In the genomic region with DNA sequence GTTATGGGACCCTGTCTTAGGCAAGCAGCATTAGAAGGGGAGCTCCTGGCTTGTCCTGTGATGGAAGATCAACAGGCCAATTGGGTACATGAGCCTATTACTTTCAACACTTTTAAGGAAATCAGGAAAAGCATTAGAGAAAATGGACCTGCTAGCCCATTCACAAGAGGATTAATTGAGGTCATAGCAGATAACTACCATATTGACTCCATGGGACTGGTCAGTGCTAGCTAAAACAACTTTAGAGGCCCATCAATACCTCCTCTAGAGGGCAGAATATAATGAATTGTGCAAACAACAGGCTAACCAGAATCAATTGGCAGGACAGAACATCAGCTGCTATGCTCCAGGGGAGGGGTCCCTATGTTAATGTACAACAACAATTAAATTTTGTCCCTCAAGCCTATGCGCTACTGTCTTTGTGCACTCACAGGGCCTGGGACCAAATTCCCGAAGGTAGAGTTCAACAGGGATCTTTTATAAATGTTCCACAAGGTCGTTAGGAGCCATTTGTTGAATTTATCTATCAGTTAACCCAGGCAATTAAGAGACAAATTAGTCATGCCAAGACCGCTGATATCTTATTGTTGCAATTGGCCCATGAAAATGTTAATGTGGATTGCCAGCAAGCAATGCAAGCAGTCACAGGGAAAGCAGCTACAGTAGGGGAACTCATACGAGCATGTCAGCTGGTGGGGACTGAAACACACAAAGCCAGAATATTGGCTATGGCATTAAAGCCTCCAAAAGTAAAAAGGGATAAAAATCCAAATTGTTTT, we compare ENCODE assay signal across 14 cellular contexts.
DNase-seq lines count a peak whose midpoint lies in the region; ATAC-seq, FAIRE-seq and TF ChIP-seq lines count a peak whose summit lies in the region.
"Had no signal": no experiment of that assay in that cellular context is flagged by ENCODE, and none has a peak within 500 bp of the region (broad histone marks: within the 10 kb centered on the region; RNA-seq: fewer than 3 reads in every experiment).

No MANE protein-coding gene starts in this region.

- FAIRE-seq in HepG2 (lab: Jason Lieb, UNC), result no peak

- peak overlapping the region; percentile 46 for H3K27ac ChIP-seq in HepG2 (ENCODE audit: extremely low read length, insufficient read depth, low read length)
- no peak overlapping the region for H3K27ac ChIP-seq in right lobe of liver
- H3K27ac ChIP-seq in OCI-LY3 (ENCODE audit: low read length), result no peak overlapping the region
- H3K27ac ChIP-seq in duodenal mucosa (ENCODE audit: low read depth, low read length), result peak overlapping the region; percentile 68
- H3K27ac ChIP-seq: psoas muscle had no signal

- CTCF ChIA-PET in HepG2 (lab: Yijun Ruan, JAX; ENCODE audit: low intra/inter-chr PET ratio, low total read pairs), result no interaction called here

- H3K36me3 ChIP-seq in HepG2 (replicated peaks in 1 of 2; ENCODE audit: control insufficient read depth in 1 of 2, insufficient read depth in 2 of 2, low read length in 2 of 2) (no peaks in the 10 kb centered on the region), right lobe of liver (no peaks in the 10 kb centered on the region), OCI-LY3 (replicated peaks; ENCODE audit: low read depth, low read length) (no peaks in the 10 kb centered on the region), duodenal mucosa (ENCODE audit: control insufficient read depth in 1 of 2, insufficient read depth in 2 of 2, low read length in 2 of 2) (no peaks in the 10 kb centered on the region)

- no peaks in the 10 kb centered on the region for H3K27me3 ChIP-seq in HepG2 (ENCODE audit: control insufficient read depth in 1 of 2, insufficient read depth in 2 of 2, low read length in 2 of 2)
- no peaks in the 10 kb centered on the region for H3K27me3 ChIP-seq in right lobe of liver
- H3K27me3 ChIP-seq in OCI-LY3 (ENCODE audit: low read depth, low read length), result no peaks in the 10 kb centered on the region
- no peaks in the 10 kb centered on the region for H3K27me3 ChIP-seq in duodenal mucosa (ENCODE audit: control insufficient read depth in 1 of 2, insufficient read depth in 2 of 2, low read length in 2 of 2)

- H3K4me1 ChIP-seq in HepG2 (ENCODE audit: insufficient read depth, low read length) (peaks cover 69% of the 10 kb centered on the region), right lobe of liver (no peaks in the 10 kb centered on the region), OCI-LY3 (ENCODE audit: low read length) (no peaks in the 10 kb centered on the region), duodenal mucosa (ENCODE audit: control insufficient read depth in 1 of 2, insufficient read depth in 2 of 2, low read length in 2 of 2) (peaks cover 13 to 22% of the 10 kb centered on the region in 2 donors)
- H3K4me1 ChIP-seq: psoas muscle had no signal

- H3K9ac ChIP-seq in HepG2 (ENCODE audit: insufficient read depth, low read depth, low read length) (no peak overlapping the region), OCI-LY3 (ENCODE audit: low read length) (no peak overlapping the region), duodenal mucosa (ENCODE audit: low read depth in 1 of 2, low read length in 2 of 2) (peak overlapping the region; percentile 45 to 62)

- in situ Hi-C loops in HepG2 (cut with HindIII; ENCODE audit: extremely low pct_ligation_motif_present, low pct_unique_long_range_greater_than_20kb), result no loop called here

- ATAC-seq in HepG2, result peak; percentile 55
- ATAC-seq in right lobe of liver, result no peak
- ATAC-seq in GM18867 (IDR thresholded peaks at IDR 0.05; ENCODE audit: unreplicated experiment), result no peak
- ATAC-seq: psoas muscle had no signal

- intact Hi-C loops in HepG2 (cut with micrococcal nuclease; ENCODE audit: unreplicated experiment), result loop anchor here (5.0 kb wide), 1 partner anchor 64 kb away; no protein-coding TSS in a partner anchor
- intact Hi-C loops in right lobe of liver (cut with DNase I), result no loop called here
- intact Hi-C loops in posterior cingulate gyrus (cut with DNase I), result no loop called here
- intact Hi-C loops in lower leg skin (cut with DNase I; ENCODE audit: low total_unique reads), result no loop called here

- TF ChIP-seq EP300 in HepG2 (IDR thresholded peaks at IDR 0.05; ENCODE audit: low read depth in 2 of 2, low read length in 2 of 2), result no peak
- TF ChIP-seq EP300 in HepG2 (CRISPR knock-in tag; IDR thresholded peaks at IDR 0.05; ENCODE audit: borderline replicate concordance), result no peak

- 19% methylated on average over 5 of the region's 5 CpGs for WGBS in HepG2 (ENCODE audit: low lambda C conversion rate)
- WGBS in right lobe of liver (ENCODE audit: insufficient coverage, low coverage, low lambda C conversion rate, missing lambda C conversion rate), result 73% methylated on average over 4 of the region's 5 CpGs
- WGBS in lower leg skin, 2 donors, result 90% methylated on average over 5 of the region's 5 CpGs

- H3K4me3 ChIP-seq in HepG2 (replicated peaks in 1 of 3; ENCODE audit: insufficient read depth in 1 of 3, low read depth in 2 of 3, low read length in 3 of 3) (peak overlapping the region; percentile 26 to 54 (median 43); a peak in 4 of 6 replicates), right lobe of liver (no peak overlapping the region), OCI-LY3 (ENCODE audit: low read length) (no peak overlapping the region), duodenal mucosa (ENCODE audit: low read depth in 1 of 2, low read length in 2 of 2) (peak overlapping the region; percentile 64 to 72), lower leg skin (ENCODE audit: low read depth, poor library complexity, severe bottlenecking) (no peak overlapping the region)
- H3K4me3 ChIP-seq: lung, psoas muscle had no signal

- H3K4me2 ChIP-seq in HepG2 (ENCODE audit: low read depth, low read length) (peak overlapping the region; percentile 68), OCI-LY3 (ENCODE audit: low read length) (no peak overlapping the region)

- H3K9me3 ChIP-seq in HepG2 (ENCODE audit: low read length), result no peaks in the 10 kb centered on the region
- H3K9me3 ChIP-seq in right lobe of liver, result no peaks in the 10 kb centered on the region
- no peaks in the 10 kb centered on the region for H3K9me3 ChIP-seq in OCI-LY3 (ENCODE audit: insufficient read depth, low read length)
- H3K9me3 ChIP-seq in duodenal mucosa (ENCODE audit: control insufficient read depth in 1 of 2, low read length in 2 of 2), result no peaks in the 10 kb centered on the region
- H3K9me3 ChIP-seq: psoas muscle had no signal

- no TSS peak for BruUV-seq in HepG2 (replicated peaks; lab: Mats Ljungman, UMichigan)

- no peak for TF ChIP-seq RAD21 in HepG2 (CRISPR knock-in tag; IDR thresholded peaks at IDR 0.05)

- TF ChIP-seq CTCF in HepG2 (CRISPR knock-in tag; IDR thresholded peaks at IDR 0.05), result peak; percentile 59
- peak in 1 of 4 donors; percentile 4 for TF ChIP-seq CTCF in right lobe of liver (IDR thresholded peaks at IDR 0.05)
- TF ChIP-seq CTCF in OCI-LY3 (IDR thresholded peaks at IDR 0.05; ENCODE audit: low read depth, low read length), result peak; percentile 11; the same call in 1 of the 2 replicates
- no peak for TF ChIP-seq CTCF in lower leg skin (IDR thresholded peaks at IDR 0.05)

- H2AFZ ChIP-seq in HepG2 (ENCODE audit: low read length), result no peak overlapping the region
- no peak overlapping the region for H2AFZ ChIP-seq in OCI-LY3 (ENCODE audit: low read depth, low read length)

- DNase-seq in HepG2 (ENCODE audit: low spot score) (peak; percentile 47), right lobe of liver (no peak), posterior cingulate gyrus (no peak), lower leg skin (ENCODE audit: low spot score in 2 of 2) (no peak)
- DNase-seq in activated effector memory CD4-positive, alpha-beta T cell treated with anti-CD3 and anti-CD28 coated beads, Interleukin-2, amount 50 U/mL, for 16 hours, result no peak
- DNase-seq: activated CD4-positive, alpha-beta T cell treated with anti-CD3 and anti-CD28 coated beads, Interleukin-2, amount 50 U/mL, for 4 hours; activated naive CD4-positive, alpha-beta T cell; glutamatergic neuron; KG1; psoas muscle had no signal

- H3K79me2 ChIP-seq in HepG2 (ENCODE audit: insufficient read depth, low read length) (no peaks in the 10 kb centered on the region), OCI-LY3 (ENCODE audit: low read length) (no peaks in the 10 kb centered on the region)

- H4K20me1 ChIP-seq in HepG2 (ENCODE audit: insufficient read depth, low read length) (no peaks in the 10 kb centered on the region), OCI-LY3 (ENCODE audit: insufficient read depth, low read length) (no peaks in the 10 kb centered on the region)

- POLR2A ChIA-PET in HepG2 (lab: Yijun Ruan, JAX), result interaction anchor here (1.0 to 4.8 kb wide), 9 partner anchors 8 to 59 kb away, joined by 3 to 22 read pairs (median 4); a partner anchor contains a TSS

- TF ChIP-seq POLR2A in HepG2 (IDR thresholded peaks at IDR 0.05; ENCODE audit: insufficient read depth in 1 of 2, low read depth in 2 of 2, low read length in 2 of 2), result no peak
- no peak for TF ChIP-seq POLR2A in right lobe of liver (IDR thresholded peaks at IDR 0.05)
- TF ChIP-seq POLR2A in lower leg skin (IDR thresholded peaks at IDR 0.05), result no peak

TF ChIP-seq in HepG2, 621 proteins besides CTCF, POLR2A, EP300 and RAD21 (continues in another document):
- no peak for TF ChIP-seq ZNF557 (CRISPR knock-in tag; IDR thresholded peaks at IDR 0.05)
- no peak for TF ChIP-seq CEBPB (IDR thresholded peaks at IDR 0.05; ENCODE audit: borderline replicate concordance, low read depth, low read length)
- TF ChIP-seq, protein P1, sequence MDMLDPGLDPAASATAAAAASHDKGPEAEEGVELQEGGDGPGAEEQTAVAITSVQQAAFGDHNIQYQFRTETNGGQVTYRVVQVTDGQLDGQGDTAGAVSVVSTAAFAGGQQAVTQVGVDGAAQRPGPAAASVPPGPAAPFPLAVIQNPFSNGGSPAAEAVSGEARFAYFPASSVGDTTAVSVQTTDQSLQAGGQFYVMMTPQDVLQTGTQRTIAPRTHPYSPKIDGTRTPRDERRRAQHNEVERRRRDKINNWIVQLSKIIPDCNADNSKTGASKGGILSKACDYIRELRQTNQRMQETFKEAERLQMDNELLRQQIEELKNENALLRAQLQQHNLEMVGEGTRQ (IDR thresholded peaks at IDR 0.05; ENCODE audit: low read depth, low read length), result no peak
- TF ChIP-seq, protein P1 (CRISPR knock-in tag; IDR thresholded peaks at IDR 0.05; ENCODE audit: borderline replicate concordance), result no peak
- TF ChIP-seq ZSCAN9 (CRISPR knock-in tag; IDR thresholded peaks at IDR 0.05; ENCODE audit: borderline replicate concordance), result 0 out of 2 replicates have a peak, but pooled peaks have one; percentile 10
- no peak for TF ChIP-seq JARID2 (CRISPR knock-in tag; IDR thresholded peaks at IDR 0.05; ENCODE audit: insufficient replicate concordance)
- no peak for TF ChIP-seq ZSCAN25 (CRISPR knock-in tag; IDR thresholded peaks at IDR 0.05)
- TF ChIP-seq NR2F1 (CRISPR knock-in tag; IDR thresholded peaks at IDR 0.05), result no peak
- no peak for TF ChIP-seq TAF1 (CRISPR knock-in tag; IDR thresholded peaks at IDR 0.05)

Comparison
In these comparisons a context has a peak if more than half of its experiments do, and no peak if none do; other contexts are left out.
1. H3K27ac ChIP-seq: peak in HepG2 (single experiment) and duodenal mucosa (single experiment); none in right lobe of liver (0 of 3) and OCI-LY3 (single experiment).
2. H3K4me3 ChIP-seq: peak in HepG2 (3 of 3) and duodenal mucosa (2 of 2); none in right lobe of liver (0 of 3), OCI-LY3 (single experiment) and lower leg skin (single experiment).
3. H3K9ac ChIP-seq: peak in duodenal mucosa (2 of 2); none in HepG2 (single experiment) and OCI-LY3 (single experiment).
4. CTCF ChIP-seq: peak in HepG2 (single experiment) and OCI-LY3 (single experiment); none in lower leg skin (0 of 3).